8 cellular contexts compared by ENCODE assay signal in genomic region chr5:140114341-140115185, GRCh38. TPM values are rescaled to one million over a fixed set of nuclear protein-coding genes. Genes with fewer than 3 reads are reported as not detected.
DNase-seq lines count a peak whose midpoint lies in the region; ATAC-seq, FAIRE-seq and TF ChIP-seq lines count a peak whose summit lies in the region.

No MANE protein-coding gene starts in this region.

- intact Hi-C loops in breast epithelium (cut with DNase I; ENCODE audit: low total_unique reads) = no loop called here

- no peaks in the 10 kb centered on the region for H3K36me3 ChIP-seq in breast epithelium
- no peaks in the 10 kb centered on the region for H3K36me3 ChIP-seq in small intestine (ENCODE audit: control insufficient read depth in 2 of 2, insufficient read depth in 2 of 2, low read length in 2 of 2)

- H3K36me3 Mint-ChIP-seq in immature natural killer cell = no peaks in the 10 kb centered on the region

- peak overlapping the region; percentile 76 for H3K4me3 ChIP-seq in Jurkat, Clone E6-1 (ENCODE audit: low read length)
- peak overlapping the region; percentile 84 to 98 (median 88) for H3K4me3 ChIP-seq in breast epithelium
- peak overlapping the region; percentile 90 to 94 for H3K4me3 ChIP-seq in small intestine (ENCODE audit: low read depth in 1 of 2, low read length in 2 of 2)

- DNase-seq in ELF-1 (ENCODE audit: low read depth, low spot score) = peak; percentile 78
- no peak for DNase-seq in Jurkat, Clone E6-1 (ENCODE audit: low read depth, low spot score)
- peak; percentile 26 for DNase-seq in T1000 (lab: John Stamatoyannopoulos, UW)
- DNase-seq in breast epithelium (ENCODE audit: low spot score in 2 of 2) = peak; percentile 61 to 80
- DNase-seq in immature natural killer cell = peak; percentile 58 to 59 (median 58)
- peak; percentile 64 for DNase-seq in small intestine

- peaks cover 4 to 26% (median 12%) of the 10 kb centered on the region in 3 donors for H3K27me3 Mint-ChIP-seq in immature natural killer cell (ENCODE audit: low read depth in 3 of 3)

- FAIRE-seq in small intestine (lab: Jason Lieb, UNC) = no peak

- 0 to 3% (median 1%) methylated on average over 55 to 65 of the region's 65 CpGs for WGBS in small intestine, 3 donors

- H3K27ac ChIP-seq in breast epithelium (peak overlapping the region; percentile 95 to 99), small intestine (ENCODE audit: low read depth in 1 of 2, low read length in 1 of 2) (peak overlapping the region; percentile 93 to 96)

- H3K27me3 ChIP-seq in breast epithelium (no peaks in the 10 kb centered on the region), small intestine (ENCODE audit: control insufficient read depth in 2 of 2, insufficient read depth in 2 of 2, low read length in 2 of 2) (no peaks in the 10 kb centered on the region)

- peak; percentile 9 for TF ChIP-seq POLR2A in breast epithelium (IDR thresholded peaks at IDR 0.05)

- no peaks in the 10 kb centered on the region for H3K9me3 Mint-ChIP-seq in immature natural killer cell

- ATAC-seq in GM21576 (IDR thresholded peaks at IDR 0.05; ENCODE audit: unreplicated experiment) (peak; percentile 27), GM18858 (IDR thresholded peaks at IDR 0.05; ENCODE audit: unreplicated experiment) (no peak)

- H3K9me3 ChIP-seq in breast epithelium (no peaks in the 10 kb centered on the region), small intestine (ENCODE audit: control insufficient read depth, low read depth) (no peaks in the 10 kb centered on the region)

- H3K4me1 ChIP-seq in breast epithelium (peaks cover 0 to 19% of the 10 kb centered on the region in 2 donors), small intestine (ENCODE audit: control insufficient read depth in 2 of 2, insufficient read depth in 1 of 2, low read depth in 1 of 2, low read length in 1 of 2) (peaks cover 3 to 18% of the 10 kb centered on the region in 2 donors)

- no peak for TF ChIP-seq CTCF in breast epithelium (IDR thresholded peaks at IDR 0.05)

- peaks cover 52 to 59% of the 10 kb centered on the region in 2 donors for H3K4me1 Mint-ChIP-seq in immature natural killer cell

- peak overlapping the region; percentile 93 to 96 (median 95) for H3K4me3 Mint-ChIP-seq in immature natural killer cell

- H3K27ac Mint-ChIP-seq in immature natural killer cell = peak overlapping the region; percentile 94 to 98 (median 96)

RNA-seq across cellular contexts. Expression of gene PURA, which starts 0.7 kb away (rescaled TPM):
- 9.3 TPM for polyA plus RNA-seq in Jurkat, Clone E6-1 (2012; ENCODE audit: insufficient read depth, insufficient read length)
- total RNA-seq in breast epithelium = 10 to 100 TPM; 27.9 to 33.8 (median 30.1) TPM
- polyA plus RNA-seq in immature natural killer cell (1 to 10 TPM; 2.0 to 3.7 (median 3.4) TPM), small intestine (1 to 10 TPM; 4.8 to 9.6 (median 7.0) TPM)

RNA-seq across cellular contexts. Expression of gene IGIP, which starts 11.2 kb away (rescaled TPM):
- polyA plus RNA-seq in Jurkat, Clone E6-1 (2012; ENCODE audit: insufficient read depth, insufficient read length) = 2.9 TPM
- total RNA-seq in breast epithelium = 10 to 100 TPM; 19.0 to 23.1 (median 21.8) TPM
- polyA plus RNA-seq in immature natural killer cell = under 1 TPM in 1 of 3 donors, not detected in 2; 0.35 TPM
- 1 to 10 TPM; 4.6 to 8.3 (median 7.6) TPM for polyA plus RNA-seq in small intestine

Comparison
In these comparisons a context has a peak if more than half of its experiments do, and no peak if none do; other contexts are left out.
1. RNA of gene IGIP, which starts 11.2 kb away (polyA plus RNA-seq): 4.6 to 8.3 TPM in small intestine; 0.35 TPM in immature natural killer cell; every median in the first group is over 4 times any median in the second.
2. Peak in every context shown above with its lines, with median percentiles within 50 percentile points of each other: H3K4me3 ChIP-seq.